Comparison of ENCODE assay signal across 17 cellular contexts in the genomic region with DNA sequence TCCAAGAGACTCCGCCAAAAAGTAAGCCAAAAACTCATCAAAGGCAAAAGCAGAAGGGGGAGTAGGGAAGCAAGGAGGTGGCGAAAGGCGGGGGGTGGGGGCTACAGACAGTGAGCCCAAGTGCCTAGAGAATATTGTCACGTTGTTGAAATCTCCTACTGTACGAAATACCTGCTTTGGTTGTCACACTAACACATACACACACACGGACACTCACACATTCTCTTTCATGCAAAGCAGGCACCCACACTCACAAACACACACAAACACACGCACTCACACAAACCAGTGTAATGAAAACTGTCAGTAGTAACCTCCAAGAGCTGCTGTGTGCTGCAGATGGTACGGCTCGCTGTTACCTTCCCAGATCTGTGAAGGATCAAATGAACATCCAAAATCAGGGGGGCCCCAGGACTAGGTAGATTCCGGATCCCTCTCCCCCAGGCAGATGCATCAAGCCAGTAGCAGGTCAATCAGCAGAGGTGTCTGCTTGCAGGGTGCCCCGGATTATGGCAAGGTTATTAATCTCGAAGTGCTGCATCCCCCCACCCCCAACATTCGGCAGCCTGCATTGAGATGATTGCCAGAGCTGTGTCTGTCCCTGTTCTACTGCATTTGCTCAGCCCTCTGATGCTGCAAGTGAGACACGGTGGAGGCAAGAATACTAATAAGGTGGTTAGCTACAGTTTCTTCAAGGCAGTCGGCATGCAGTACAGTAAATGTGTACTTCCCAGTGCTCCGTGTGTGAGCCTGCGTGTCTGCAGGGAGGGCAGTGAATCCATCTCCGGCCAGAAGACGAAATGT. TPM values are rescaled to one million over a fixed set of nuclear protein-coding genes. Genes with fewer than 3 reads are reported as not detected.
DNase-seq lines count a peak whose midpoint lies in the region; ATAC-seq and TF ChIP-seq lines count a peak whose summit lies in the region.
"Had no signal": no experiment of that assay in that cellular context is flagged by ENCODE, and none has a peak within 500 bp of the region (broad histone marks: within the 10 kb centered on the region; RNA-seq: fewer than 3 reads in every experiment).

A gene (minus strand): TSS at position 51 of the 804 bp plus-strand sequence.

- intact Hi-C loops in head of caudate nucleus (cut with DNase I): no loop called here

- H3K27me3 Mint-ChIP-seq in GM23338 (ENCODE audit: insufficient read depth, low read depth, poor library complexity): no peaks in the 10 kb centered on the region
- peaks cover 14% of the 10 kb centered on the region for H3K27me3 Mint-ChIP-seq in T-helper 17 cell

- peak within 1 kb of the TSS; percentile 47 for H3K4me3 ChIP-seq in GM23338
- no peak within 1 kb of the TSS for H3K4me3 ChIP-seq in parathyroid adenoma (ENCODE audit: low read depth, low read length)
- H3K4me3 ChIP-seq: BLaER1, ovary had no signal

- 0 out of 2 replicates have a peak, but pooled peaks cover 5% of the 10 kb centered on the region for H3F3A ChIP-seq in GM23338 (replicated peaks; ENCODE audit: low read depth)

- H3K4me3 Mint-ChIP-seq in GM23338 (peak within 1 kb of the TSS; percentile 68), T-helper 17 cell (no peak within 1 kb of the TSS)
- H3K4me3 Mint-ChIP-seq: T-helper 2 cell treated with Interferon-gamma antibody and Interleukin-4, amounts not matched to agents 5 μg/mL and 100 μg/mL, for 36 hours had no signal

- H3K36me3 ChIP-seq in GM23338 (ENCODE audit: insufficient read depth) (no peaks in the 10 kb centered on the region), parathyroid adenoma (ENCODE audit: control insufficient read depth, insufficient read depth, low read length) (no peaks in the 10 kb centered on the region)
- H3K36me3 ChIP-seq: BLaER1, ovary had no signal

- H3K9ac ChIP-seq in parathyroid adenoma: no peak within 1 kb of the TSS
- H3K9ac ChIP-seq: BLaER1, KMS-11 had no signal

- peaks cover 3% of the 10 kb centered on the region; the same call in 2 of the 3 replicates for H3K36me3 Mint-ChIP-seq in GM23338 (ENCODE audit: low read depth)
- no peaks in the 10 kb centered on the region for H3K36me3 Mint-ChIP-seq in T-helper 17 cell (ENCODE audit: low read depth)

- peak within 1 kb of the TSS; percentile 74; the same call in 1 of the 2 replicates for H2AFZ ChIP-seq in GM23338
- peak within 1 kb of the TSS; percentile 28 for H2AFZ ChIP-seq in parathyroid adenoma

- H3K79me2 ChIP-seq in GM23338 (replicated peaks; ENCODE audit: insufficient read depth): no peaks in the 10 kb centered on the region
- H3K79me2 ChIP-seq in parathyroid adenoma: no peaks in the 10 kb centered on the region

- DNase-seq in GM23338 (ENCODE audit: low spot score): peak; percentile 34
- no peak for DNase-seq in T-helper 17 cell
- peak; percentile 11 to 76 (median 38) for DNase-seq in head of caudate nucleus
- DNase-seq in activated effector memory CD4-positive, alpha-beta T cell treated with Interleukin-2 at 50 U/mL for 16 hours: no peak
- no peak for DNase-seq in GM20000 (ENCODE audit: low spot score)
- no peak for DNase-seq in NCI-H1092 (lab: John Stamatoyannopoulos, UW)
- DNase-seq: activated CD4-positive, alpha-beta T cell treated with anti-CD3 and anti-CD28 coated beads, Interleukin-2, amount 50 U/mL, for 1 hour; cortex of kidney; DMS79; NCI-H1436; NCI-H524 treated with DMSO at 0.1 percent for 48 hours; ovary had no signal

- peaks cover 52% of the 10 kb centered on the region for H3K4me1 Mint-ChIP-seq in GM23338
- H3K4me1 Mint-ChIP-seq in T-helper 17 cell: peaks cover 2% of the 10 kb centered on the region

- peak within 1 kb of the TSS; percentile 79 for H3K4me2 ChIP-seq in GM23338
- H3K4me2 ChIP-seq in parathyroid adenoma (ENCODE audit: low read length): no peak within 1 kb of the TSS
- H3K4me2 ChIP-seq: BLaER1, KMS-11 had no signal

- peaks cover 3% of the 10 kb centered on the region; the same call in 1 of the 3 replicates for H3K9me3 Mint-ChIP-seq in GM23338
- H3K9me3 Mint-ChIP-seq: T-helper 2 cell treated with Interferon-gamma antibody and Interleukin-4, amounts not matched to agents 5 μg/mL and 100 μg/mL, for 36 hours had no signal

- TF ChIP-seq CTCF in GM23338 (conservative IDR thresholded peaks at IDR 0.05; ENCODE audit: low read depth in 2 of 2): no peak
- no peak for TF ChIP-seq CTCF in parathyroid adenoma (IDR thresholded peaks at IDR 0.05)
- TF ChIP-seq CTCF in GM20000 (IDR thresholded peaks at IDR 0.05; ENCODE audit: extremely low read depth, missing control alignments): no peak

- H3K27me3 ChIP-seq in GM23338 (ENCODE audit: insufficient read depth) (no peaks in the 10 kb centered on the region), parathyroid adenoma (ENCODE audit: control insufficient read depth, insufficient read depth, low read length) (no peaks in the 10 kb centered on the region)
- H3K27me3 ChIP-seq: ovary had no signal

- peak; percentile 47 for ATAC-seq in GM23338
- ATAC-seq in T-helper 17 cell: no peak
- ATAC-seq in GM19397 (IDR thresholded peaks at IDR 0.05; ENCODE audit: unreplicated experiment): no peak

- peaks cover 48% of the 10 kb centered on the region for H3K4me1 ChIP-seq in GM23338 (ENCODE audit: insufficient read depth)
- H3K4me1 ChIP-seq in parathyroid adenoma: no peaks in the 10 kb centered on the region
- H3K4me1 ChIP-seq: BLaER1 had no signal

- H3K27ac ChIP-seq in GM23338 (ENCODE audit: low read depth): peak within 1 kb of the TSS; percentile 45; the same call in 1 of the 2 replicates
- no peak within 1 kb of the TSS for H3K27ac ChIP-seq in parathyroid adenoma
- H3K27ac ChIP-seq: BLaER1, KMS-11, ovary had no signal

- no peaks in the 10 kb centered on the region for H4K20me1 ChIP-seq in GM23338 (replicated peaks; ENCODE audit: insufficient read depth)
- H4K20me1 ChIP-seq: BLaER1 had no signal

- H3K27ac Mint-ChIP-seq in GM23338: peak within 1 kb of the TSS; percentile 16; the same call in 1 of the 2 replicates
- peak within 1 kb of the TSS; percentile 53 for H3K27ac Mint-ChIP-seq in T-helper 17 cell
- H3K27ac Mint-ChIP-seq: T-helper 2 cell treated with Interferon-gamma antibody and Interleukin-4, amounts not matched to agents 5 μg/mL and 100 μg/mL, for 36 hours had no signal

- H3K9me2 ChIP-seq in GM23338 (ENCODE audit: insufficient read depth): no peaks in the 10 kb centered on the region

- H3K9me3 ChIP-seq in T-helper 17 cell (ENCODE audit: control insufficient read depth, low read length, poor library complexity, severe bottlenecking) (no peaks in the 10 kb centered on the region), parathyroid adenoma (ENCODE audit: control insufficient read depth, low read length) (no peaks in the 10 kb centered on the region)
- H3K9me3 ChIP-seq: BLaER1, ovary had no signal

TF ChIP-seq in GM23338, 12 proteins besides CTCF, POLR2A, EP300 and RAD21 (continues in another document):
- TF ChIP-seq ZNF331 (CRISPR knock-in tag; IDR thresholded peaks at IDR 0.05; ENCODE audit: low read depth) (no peak), CREB1 (CRISPR knock-in tag; IDR thresholded peaks at IDR 0.05; ENCODE audit: low read depth) (no peak), NANOG (IDR thresholded peaks at IDR 0.05; ENCODE audit: borderline replicate concordance) (no peak), EZH2phosphoT487 (IDR thresholded peaks at IDR 0.05; ENCODE audit: unreplicated experiment) (no peak), ZNF114 (CRISPR knock-in tag; IDR thresholded peaks at IDR 0.05) (no peak), EZH2 (IDR thresholded peaks at IDR 0.05; ENCODE audit: low read depth, unreplicated experiment) (no peak)
- TF ChIP-seq, protein P1, sequence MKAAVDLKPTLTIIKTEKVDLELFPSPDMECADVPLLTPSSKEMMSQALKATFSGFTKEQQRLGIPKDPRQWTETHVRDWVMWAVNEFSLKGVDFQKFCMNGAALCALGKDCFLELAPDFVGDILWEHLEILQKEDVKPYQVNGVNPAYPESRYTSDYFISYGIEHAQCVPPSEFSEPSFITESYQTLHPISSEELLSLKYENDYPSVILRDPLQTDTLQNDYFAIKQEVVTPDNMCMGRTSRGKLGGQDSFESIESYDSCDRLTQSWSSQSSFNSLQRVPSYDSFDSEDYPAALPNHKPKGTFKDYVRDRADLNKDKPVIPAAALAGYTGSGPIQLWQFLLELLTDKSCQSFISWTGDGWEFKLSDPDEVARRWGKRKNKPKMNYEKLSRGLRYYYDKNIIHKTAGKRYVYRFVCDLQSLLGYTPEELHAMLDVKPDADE (IDR thresholded peaks at IDR 0.05): no peak

RNA-seq across cellular contexts. Expression of the gene that starts here (rescaled TPM):
- total RNA-seq in GM23338 (2014; rRNA removed; shearing (Covaris generic)): 0.35 TPM in 1 of 2 replicates, not detected in the other
- polyA plus RNA-seq in GM23338 (2016; fragmentation: Nextera tagmentation; extraction: Ambion mirVana): 0.68 and 1.1 TPM in 2 replicates
- not detected for total RNA-seq in T-helper 17 cell

Comparison
In these comparisons a context has a peak if more than half of its experiments do, and no peak if none do; other contexts are left out.
1. DNase-seq: peak in GM23338 (single experiment) and head of caudate nucleus (42 of 42); none in T-helper 17 cell (0 of 3), activated effector memory CD4-positive, alpha-beta T cell treated with Interleukin-2 at 50 U/mL for 16 hours (single experiment), GM20000 (single experiment) and NCI-H1092 (single experiment).